Comparison of ENCODE assay signal across 13 cellular contexts in genomic region chr15:41810651-41811431, GRCh38. TPM values are rescaled to one million over a fixed set of nuclear protein-coding genes. Genes with fewer than 3 reads are reported as not detected.
A peak's percentile ranks its signal among the peaks of the same experiment; 100 is the strongest.
DNase-seq lines count a peak whose midpoint lies in the region; ATAC-seq and TF ChIP-seq lines count a peak whose summit lies in the region.
"Had no signal": no experiment of that assay in that cellular context is flagged by ENCODE, and none has a peak within 500 bp of the region (broad histone marks: within the 10 kb centered on the region; RNA-seq: fewer than 3 reads in every experiment).

No MANE protein-coding gene starts in this region.

- 80 to 86% methylated on average over 3 to 5 of the region's 5 CpGs for WGBS in esophagus squamous epithelium, 2 donors

- no TSS peak for BruUV-seq in MCF 10A (replicated peaks; lab: Mats Ljungman, UMichigan)

- H3K27me3 ChIP-seq in breast epithelium (no peaks in the 10 kb centered on the region), KMS-11 (ENCODE audit: insufficient read depth, low read depth) (no peaks in the 10 kb centered on the region), esophagus squamous epithelium (no peaks in the 10 kb centered on the region)
- H3K27me3 ChIP-seq: ascending aorta, dorsolateral prefrontal cortex had no signal

- H3K9me3 Mint-ChIP-seq in MCF 10A (ENCODE audit: unreplicated experiment) (no peaks in the 10 kb centered on the region), brain (no peaks in the 10 kb centered on the region)

- DNase-seq in MCF 10A (ENCODE audit: unreplicated experiment), result no peak
- no peak for DNase-seq in breast epithelium (ENCODE audit: low spot score in 2 of 2)
- no peak for DNase-seq in sciatic nerve (ENCODE audit: low spot score)
- DNase-seq in esophagus squamous epithelium (lab: John Stamatoyannopoulos, UW), result no peak
- DNase-seq in GDM1 (lab: John Stamatoyannopoulos, UW), result no peak
- no peak for DNase-seq in DMS53 treated with DMSO at 0.1 percent for 48 hours (lab: John Stamatoyannopoulos, UW; ENCODE audit: unreplicated experiment)

- TF ChIP-seq POLR2A in breast epithelium (IDR thresholded peaks at IDR 0.05), result no peak
- no peak for TF ChIP-seq POLR2A in esophagus squamous epithelium (IDR thresholded peaks at IDR 0.05)

- H3K27me3 Mint-ChIP-seq in MCF 10A (ENCODE audit: insufficient read depth, unreplicated experiment) (no peaks in the 10 kb centered on the region), brain (no peaks in the 10 kb centered on the region)

- ATAC-seq in sciatic nerve, result peak; percentile 22

- H3K36me3 ChIP-seq in breast epithelium (peaks cover 12% of the 10 kb centered on the region), KMS-11 (ENCODE audit: insufficient read depth) (no peaks in the 10 kb centered on the region), esophagus squamous epithelium (peaks cover 15 to 57% (median 23%) of the 10 kb centered on the region in 3 donors)

- H3K36me3 Mint-ChIP-seq in MCF 10A (ENCODE audit: insufficient read depth, unreplicated experiment) (peaks cover 27% of the 10 kb centered on the region), brain (peaks cover 19% of the 10 kb centered on the region)

- CTCF ChIA-PET in MCF 10A (lab: Yijun Ruan, JAX), result interaction anchor here (0.6 to 6.6 kb wide), 21 partner anchors 9 to 1191 kb away, joined by 3 to 249 read pairs (median 4); partner anchors contain the start of gene MAPKBP1

- no peak for TF ChIP-seq CTCF in MCF 10A (IDR thresholded peaks at IDR 0.05; ENCODE audit: unreplicated experiment)
- TF ChIP-seq CTCF in breast epithelium (IDR thresholded peaks at IDR 0.05), result no peak
- no peak for TF ChIP-seq CTCF in KMS-11 (conservative IDR thresholded peaks at IDR 0.05; ENCODE audit: low read depth, low read length)
- no peak for TF ChIP-seq CTCF in brain (conservative IDR thresholded peaks at IDR 0.05)
- peak in 1 of 6 experiments; percentile 7 for TF ChIP-seq CTCF in esophagus squamous epithelium (IDR thresholded peaks at IDR 0.05)

- H3K4me1 Mint-ChIP-seq in MCF 10A (ENCODE audit: insufficient read depth, unreplicated experiment) (peaks cover 15% of the 10 kb centered on the region), brain (peaks cover 5% of the 10 kb centered on the region)

- intact Hi-C loops in MCF 10A (cut with micrococcal nuclease) (loop anchor here (1.0 kb wide), 4 partner anchors 39 to 254 kb away; no protein-coding TSS in a partner anchor), breast epithelium (cut with DNase I; ENCODE audit: low total_unique reads) (no loop called here), sciatic nerve (cut with DNase I) (loop anchor here (10.0 kb wide), 1 partner anchor 246 kb away; no protein-coding TSS in a partner anchor), esophagus squamous epithelium (cut with DNase I) (loop anchor here (2.0 kb wide), 1 partner anchor 36 kb away; the partner anchor contains the start of gene MAPKBP1)

- no peak overlapping the region for H3K4me3 Mint-ChIP-seq in MCF 10A (ENCODE audit: unreplicated experiment)
- no peak overlapping the region for H3K4me3 Mint-ChIP-seq in brain

- H4K20me1 ChIP-seq in KMS-11 (ENCODE audit: insufficient read depth), result no peaks in the 10 kb centered on the region

- H3K9me3 ChIP-seq in breast epithelium, result no peaks in the 10 kb centered on the region
- H3K9me3 ChIP-seq in esophagus squamous epithelium, result no peaks in the 10 kb centered on the region
- H3K9me3 ChIP-seq: ascending aorta, left ventricle myocardium inferior, thoracic aorta had no signal

- H3K27ac Mint-ChIP-seq in MCF 10A (ENCODE audit: low read depth, unreplicated experiment) (peak overlapping the region; percentile 42), brain (peak overlapping the region in 4 of 5 experiments; percentile 21 to 55 (median 38))

- H3K27ac ChIP-seq in breast epithelium, result no peak overlapping the region
- H3K27ac ChIP-seq in KMS-11, result no peak overlapping the region
- H3K27ac ChIP-seq in esophagus squamous epithelium, result peak overlapping the region in 2 of 4 donors; percentile 36 to 54
- H3K27ac ChIP-seq: ascending aorta, left ventricle myocardium inferior, PC-9, thoracic aorta had no signal

- 0 out of 2 replicates have a peak overlapping the region, but pooled peaks have one; percentile 15 for H2AFZ ChIP-seq in KMS-11 (ENCODE audit: low read depth)
- H2AFZ ChIP-seq: PC-9 had no signal

- POLR2A ChIA-PET in MCF 10A (lab: Yijun Ruan, JAX), result interaction anchor here (0.6 to 15.9 kb wide), 3 partner anchors 18 to 119 kb away, joined by 3 to 486 read pairs (median 3); partner anchors contain the start of gene MAPKBP1

- H3K4me3 ChIP-seq in breast epithelium (no peak overlapping the region), KMS-11 (IDR thresholded peaks at IDR 0.05; ENCODE audit: insufficient read depth, low read depth, low read length) (no peak overlapping the region), esophagus squamous epithelium (no peak overlapping the region)
- H3K4me3 ChIP-seq: ascending aorta, dorsolateral prefrontal cortex, left ventricle myocardium inferior, PC-9, thoracic aorta had no signal

- no peak overlapping the region for H3K9ac ChIP-seq in KMS-11

- H3K4me2 ChIP-seq in KMS-11, result peak overlapping the region; percentile 4; the same call in 1 of the 2 replicates
- H3K4me2 ChIP-seq: PC-9 had no signal

- no peaks in the 10 kb centered on the region for H3K79me2 ChIP-seq in KMS-11 (ENCODE audit: insufficient read depth, low read depth)

- H3K4me1 ChIP-seq in breast epithelium (peaks cover 0 to 6% of the 10 kb centered on the region in 2 donors), KMS-11 (ENCODE audit: low read depth, poor library complexity, severe bottlenecking) (peaks cover 11% of the 10 kb centered on the region), esophagus squamous epithelium (peaks cover 13 to 50% (median 25%) of the 10 kb centered on the region in 3 donors)
- H3K4me1 ChIP-seq: ascending aorta had no signal

RNA-seq across cellular contexts. Expression of gene JMJD7, which starts 17.1 kb away (rescaled TPM):
- 9.2 and 13.3 TPM in 2 replicates for total RNA-seq in MCF 10A (2022)
- total RNA-seq in breast epithelium, result 10 to 100 TPM in 1 of 3 donors, 1 to 10 TPM in 2; 7.8 to 20.8 (median 8.8) TPM
- 7.7 TPM for polyA plus RNA-seq in brain (ENCODE audit: insufficient read depth, low read depth, low replicate concordance)
- 18.5 TPM for total RNA-seq in sciatic nerve
- total RNA-seq in esophagus squamous epithelium, result 10 to 100 TPM; 20.4 to 36.9 (median 30.5) TPM

RNA-seq across cellular contexts. Expression of gene PLA2G4B, which starts 27.8 kb away (rescaled TPM):
- total RNA-seq in MCF 10A (2022) (3.8 and 5.0 TPM in 2 replicates), breast epithelium (10 to 100 TPM in 2 of 3 donors, 1 to 10 TPM in 1; 3.2 to 11.0 (median 10.2) TPM), sciatic nerve (9.8 TPM), esophagus squamous epithelium (10 to 100 TPM; 26.5 to 58.9 (median 39.7) TPM)
- 1.2 TPM for polyA plus RNA-seq in brain (ENCODE audit: insufficient read depth, low read depth, low replicate concordance)

RNA-seq across cellular contexts. Expression of gene MAPKBP1, which starts 36.6 kb away (rescaled TPM):
- total RNA-seq in MCF 10A (2022) (33.2 and 35.0 TPM in 2 replicates), breast epithelium (10 to 100 TPM; 11.5 to 29.3 (median 24.3) TPM), sciatic nerve (54.3 TPM), esophagus squamous epithelium (10 to 100 TPM; 18.4 to 37.6 (median 29.8) TPM)
- 11.0 TPM for polyA plus RNA-seq in brain (ENCODE audit: insufficient read depth, low read depth, low replicate concordance)
